Comparison of ENCODE assay signal across 10 cellular contexts in genomic region chr10:89283174-89283987, GRCh38. TPM values are rescaled to one million over a fixed set of nuclear protein-coding genes. Genes with fewer than 3 reads are reported as not detected.
DNase-seq lines count a peak whose midpoint lies in the region; ATAC-seq, FAIRE-seq and TF ChIP-seq lines count a peak whose summit lies in the region.
"Had no signal": no experiment of that assay in that cellular context is flagged by ENCODE, and none has a peak within 500 bp of the region (broad histone marks: within the 10 kb centered on the region; RNA-seq: fewer than 3 reads in every experiment).

No MANE protein-coding gene starts in this region.

- H3K56ac ChIP-seq in IMR-90 (ENCODE audit: extremely low read depth, insufficient read depth, low read length): peak overlapping the region; percentile 80

- intact Hi-C loops in IMR-90 (cut with micrococcal nuclease): loop anchor here (5.0 kb wide), 1 partner anchor 69 kb away; no protein-coding TSS in a partner anchor
- intact Hi-C loops in GM12878 (cut with micrococcal nuclease; ENCODE audit: unreplicated experiment): no loop called here

- H3K4me2 ChIP-seq in IMR-90 (ENCODE audit: low read depth, low read length) (peak overlapping the region; percentile 76), GM12878 (ENCODE audit: control insufficient read depth, insufficient read depth) (no peak overlapping the region)

- TF ChIP-seq POLR2A in IMR-90 (IDR thresholded peaks at IDR 0.05; ENCODE audit: low read depth, low read length) (no peak), GM12878 (IDR thresholded peaks at IDR 0.05; ENCODE audit: low read depth, low read length) (no peak)

- no peaks in the 10 kb centered on the region for H3K36me3 Mint-ChIP-seq in activated naive CD4-positive, alpha-beta T cell treated with anti-CD3 and anti-CD28 coated beads, Interleukin-2, amount 10 ng/mL, durations not matched to agents 7 days and 5 days

- no peak for FAIRE-seq in GM12878 (lab: Jason Lieb, UNC)

- no peak for TF ChIP-seq CTCF in IMR-90 (conservative IDR thresholded peaks at IDR 0.05; ENCODE audit: low read depth, low read length)
- no peak for TF ChIP-seq CTCF in GM12878 (IDR thresholded peaks at IDR 0.05 in 2 of 3, conservative IDR thresholded peaks at IDR 0.05 in 1 of 3; ENCODE audit: control insufficient read depth in 2 of 3, extremely low read depth in 1 of 3, insufficient read depth in 1 of 3, low read depth in 3 of 3, low read length in 3 of 3)

- peak overlapping the region; percentile 92 for H3K18ac ChIP-seq in IMR-90 (ENCODE audit: low read depth, low read length)

- peak overlapping the region; percentile 89 for H2BK120ac ChIP-seq in IMR-90 (ENCODE audit: low read depth, low read length)

- H3K27me3 Mint-ChIP-seq in activated naive CD4-positive, alpha-beta T cell treated with anti-CD3 and anti-CD28 coated beads, Interleukin-2, amount 10 ng/mL, durations not matched to agents 7 days and 5 days: peaks cover 24% of the 10 kb centered on the region

- H3K9ac ChIP-seq in IMR-90 (ENCODE audit: low read depth, low read length): peak overlapping the region; percentile 39; the same call in 1 of the 2 replicates
- no peak overlapping the region for H3K9ac ChIP-seq in GM12878 (ENCODE audit: control insufficient read depth, insufficient read depth, low read length)
- peak overlapping the region in 3 of 5 donors; percentile 27 to 48 (median 33) for H3K9ac ChIP-seq in subcutaneous abdominal adipose tissue (ENCODE audit: low read length in 5 of 5)

- RAD21 ChIA-PET in GM12878 (lab: Charles Lee; ENCODE audit: unreplicated experiment): interaction anchor here (0.6 to 1.2 kb wide), 2 partner anchors 13 to 86 kb away, joined by 3 to 5 read pairs; no protein-coding TSS in a partner anchor

- peak overlapping the region; percentile 54 to 92 for H4K8ac ChIP-seq in IMR-90 (ENCODE audit: low read depth in 2 of 2, low read length in 2 of 2)

- H3K23ac ChIP-seq in IMR-90 (ENCODE audit: low read depth, low read length): peak overlapping the region; percentile 79

- no peaks in the 10 kb centered on the region for H3K9me3 ChIP-seq in IMR-90 (ENCODE audit: control insufficient read depth, insufficient read depth, low read length)
- H3K9me3 ChIP-seq in GM12878 (replicated peaks; ENCODE audit: control insufficient read depth, insufficient read depth, low read length): no peaks in the 10 kb centered on the region; the same call in 2 of the 3 replicates
- H3K9me3 ChIP-seq in subcutaneous abdominal adipose tissue (ENCODE audit: control insufficient read depth in 5 of 5, low read length in 5 of 5): no peaks in the 10 kb centered on the region

- peak overlapping the region; percentile 77 for H3K14ac ChIP-seq in IMR-90 (replicated peaks; ENCODE audit: low read depth, low read length)

- H3K4me3 ChIP-seq in IMR-90 (ENCODE audit: insufficient read depth, low read depth, low read length) (peak overlapping the region; percentile 0; the same call in 1 of the 2 replicates), GM12878 (no peak overlapping the region), subcutaneous abdominal adipose tissue (ENCODE audit: low read depth in 1 of 5, low read length in 5 of 5) (peak overlapping the region; percentile 23 to 48 (median 30))

- H3K9me3 Mint-ChIP-seq in activated naive CD4-positive, alpha-beta T cell treated with anti-CD3 and anti-CD28 coated beads, Interleukin-2, amount 10 ng/mL, durations not matched to agents 7 days and 5 days: no peaks in the 10 kb centered on the region
- H3K9me3 Mint-ChIP-seq: activated T-helper 1 cell treated with anti-CD3 and anti-CD28 coated beads, Interleukin-12 subunit alpha, Interleukin-12 subunit beta, Interleukin-2, Interleukin-4 antibody, amounts not matched to agents 30 ng/mL and 10 ng/mL and 1 ng/mL, durations not matched to agents 14 hours and 24 hours and 36 hours had no signal

- TF ChIP-seq RAD21 in IMR-90 (IDR thresholded peaks at IDR 0.05; ENCODE audit: low read length) (no peak), GM12878 (IDR thresholded peaks at IDR 0.05; ENCODE audit: insufficient read depth, low read depth, low read length) (no peak)

- BruUV-seq in IMR-90 (replicated peaks; lab: Mats Ljungman, UMichigan): no TSS peak
- no TSS peak for BruUV-seq in GM12878 (replicated peaks; lab: Mats Ljungman, UMichigan)

- H2AK5ac ChIP-seq in IMR-90 (ENCODE audit: low read depth, low read length): peak overlapping the region; percentile 72; the same call in 1 of the 2 replicates

- WGBS in IMR-90 (ENCODE audit: extremely low coverage in 2 of 2, insufficient read length in 1 of 2), 2 experiments: no CpG with 5 or more reads among the region's 6 CpGs
- 61% methylated on average over 6 of the region's 6 CpGs for WGBS in GM12878 (ENCODE audit: insufficient coverage, insufficient replicate concordance, low lambda C conversion rate, missing lambda C conversion rate)

- no peak for TF ChIP-seq EP300 in GM12878 (IDR thresholded peaks at IDR 0.05; ENCODE audit: borderline replicate concordance in 1 of 2, control insufficient read depth in 1 of 2, low read depth in 2 of 2, low read length in 2 of 2)

- H3K4me3 Mint-ChIP-seq in activated naive CD4-positive, alpha-beta T cell treated with anti-CD3 and anti-CD28 coated beads, Interleukin-2, amount 10 ng/mL, durations not matched to agents 7 days and 5 days: no peak overlapping the region
- H3K4me3 Mint-ChIP-seq: activated T-helper 1 cell treated with anti-CD3 and anti-CD28 coated beads, Interleukin-12 subunit alpha, Interleukin-12 subunit beta, Interleukin-2, Interleukin-4 antibody, amounts not matched to agents 30 ng/mL and 10 ng/mL and 1 ng/mL, durations not matched to agents 14 hours and 24 hours and 36 hours had no signal

- H3K36me3 ChIP-seq in IMR-90 (ENCODE audit: control insufficient read depth, insufficient read depth, low read length) (no peaks in the 10 kb centered on the region), GM12878 (ENCODE audit: control insufficient read depth in 2 of 2, insufficient read depth in 2 of 2, low read length in 1 of 2) (no peaks in the 10 kb centered on the region), subcutaneous abdominal adipose tissue (ENCODE audit: control insufficient read depth in 5 of 5, insufficient read depth in 5 of 5, low read length in 5 of 5) (no peaks in the 10 kb centered on the region)

- ATAC-seq in IMR-90 (ENCODE audit: low read depth): peak; percentile 57
- 0 out of 3 replicates have a peak, but pooled peaks have one; percentile 23 for ATAC-seq in GM12878
- ATAC-seq in GM18909 (IDR thresholded peaks at IDR 0.05; ENCODE audit: poor library complexity, unreplicated experiment): no peak
- ATAC-seq in GM19455 (IDR thresholded peaks at IDR 0.05; ENCODE audit: unreplicated experiment): no peak

- peak overlapping the region; percentile 88 for H4K91ac ChIP-seq in IMR-90 (ENCODE audit: insufficient read depth, low read depth, low read length)

- SMC1A ChIA-PET in GM12878 (lab: Charles Lee; ENCODE audit: uncharacterized antibody, unreplicated experiment): interaction anchor here (1.4 kb wide), 2 partner anchors 8 to 85 kb away, joined by 3 to 4 read pairs; no protein-coding TSS in a partner anchor

- H2BK20ac ChIP-seq in IMR-90 (ENCODE audit: low read depth, low read length): peak overlapping the region; percentile 69

- CTCF ChIA-PET in IMR-90 (lab: Yijun Ruan, JAX): interaction anchor here (0.9 kb wide), 1 partner anchor 18 kb away, joined by 4 read pairs; the partner anchor contains the start of gene IFIT2
- CTCF ChIA-PET in GM12878 (lab: Yijun Ruan, JAX): interaction anchor here (2.4 kb wide), 1 partner anchor 85 kb away, joined by 10 read pairs; no protein-coding TSS in a partner anchor
- CTCF ChIA-PET in activated naive CD4-positive, alpha-beta T cell treated with anti-CD3 and anti-CD28 coated beads, Interleukin-2, amount 10 ng/mL, durations not matched to agents 7 days and 5 days (lab: Charles Lee): interaction anchor here (0.8 kb wide), 1 partner anchor 86 kb away, joined by 3 read pairs; no protein-coding TSS in a partner anchor

- H3K9me1 ChIP-seq in IMR-90 (ENCODE audit: insufficient read depth, low read length): no peaks in the 10 kb centered on the region

- peak overlapping the region; percentile 45 for H2AK9ac ChIP-seq in IMR-90 (replicated peaks; ENCODE audit: low read depth, low read length, poor library complexity)

- no peaks in the 10 kb centered on the region for H3K79me2 ChIP-seq in GM12878 (ENCODE audit: control insufficient read depth, insufficient read depth, low read length)

- in situ Hi-C loops in IMR-90 (cut with MboI; ENCODE audit: low sequenced_read_pairs): no loop called here
- in situ Hi-C loops in GM12878 (cut with MboI): no loop called here

- H3K27ac ChIP-seq in IMR-90 (ENCODE audit: insufficient read depth, low read length): peak overlapping the region; percentile 85
- H3K27ac ChIP-seq in GM12878 (ENCODE audit: control insufficient read depth, insufficient read depth): no peak overlapping the region
- H3K27ac ChIP-seq in layer of hippocampus (ENCODE audit: low read depth, low read length): peak overlapping the region; percentile 80
- peak overlapping the region; percentile 68 for H3K27ac ChIP-seq in subcutaneous abdominal adipose tissue (ENCODE audit: low read depth, low read length)

- DNase-seq in IMR-90 (peak; percentile 64), GM12878 (ENCODE audit: low read depth, low spot score) (no peak), SW480 (ENCODE audit: low spot score) (no peak)
- no peak for DNase-seq in activated naive CD4-positive, alpha-beta T cell treated with anti-CD3 and anti-CD28 coated beads, Interleukin-2, amount 10 ng/mL, durations not matched to agents 7 days and 5 days
- DNase-seq: NCI-H1048 had no signal

- no peak overlapping the region for H3K27ac Mint-ChIP-seq in activated naive CD4-positive, alpha-beta T cell treated with anti-CD3 and anti-CD28 coated beads, Interleukin-2, amount 10 ng/mL, durations not matched to agents 7 days and 5 days
- H3K27ac Mint-ChIP-seq: activated T-helper 1 cell treated with anti-CD3 and anti-CD28 coated beads, Interleukin-12 subunit alpha, Interleukin-12 subunit beta, Interleukin-2, Interleukin-4 antibody, amounts not matched to agents 30 ng/mL and 10 ng/mL and 1 ng/mL, durations not matched to agents 14 hours and 24 hours and 36 hours had no signal

- H3K79me1 ChIP-seq in IMR-90 (ENCODE audit: low read depth in 1 of 2, low read length in 2 of 2): no peaks in the 10 kb centered on the region

- POLR2A ChIA-PET in IMR-90 (lab: Charles Lee; ENCODE audit: unreplicated experiment) (interaction anchor here (0.5 kb wide), 1 partner anchor 15 kb away, joined by 4 read pairs; no protein-coding TSS in a partner anchor), GM12878 (lab: Charles Lee) (no interaction called here)

- dilution Hi-C loops in IMR-90 (cut with HindIII; ENCODE audit: low sequenced_read_pairs, unreplicated experiment): no loop called here

- no peaks in the 10 kb centered on the region for H4K20me1 ChIP-seq in IMR-90 (ENCODE audit: insufficient read depth, low read length)
- H4K20me1 ChIP-seq in GM12878 (ENCODE audit: control insufficient read depth, insufficient read depth): no peaks in the 10 kb centered on the region

- H2AFZ ChIP-seq in IMR-90 (replicated peaks; ENCODE audit: low read length, poor library complexity): peak overlapping the region; percentile 70
- no peak overlapping the region for H2AFZ ChIP-seq in GM12878 (ENCODE audit: control insufficient read depth, low read depth, low read length)

- H3K4ac ChIP-seq in IMR-90 (ENCODE audit: low read depth, low read length): peak overlapping the region; percentile 81

- peak overlapping the region; percentile 69; the same call in 2 of the 3 replicates for H2BK15ac ChIP-seq in IMR-90 (ENCODE audit: low read depth, low read length)

- H3K4me1 ChIP-seq in IMR-90 (ENCODE audit: control insufficient read depth, insufficient read depth, low read length): peaks cover 25% of the 10 kb centered on the region
- H3K4me1 ChIP-seq in GM12878 (ENCODE audit: control insufficient read depth, insufficient read depth, low read length): no peaks in the 10 kb centered on the region
- H3K4me1 ChIP-seq in subcutaneous abdominal adipose tissue (ENCODE audit: control insufficient read depth in 5 of 5, insufficient read depth in 5 of 5, low read length in 5 of 5): peaks cover 3 to 32% (median 29%) of the 10 kb centered on the region in 5 donors

- no peaks in the 10 kb centered on the region for H3K27me3 ChIP-seq in IMR-90 (ENCODE audit: control insufficient read depth, insufficient read depth, low read length)
- H3K27me3 ChIP-seq in GM12878 (replicated peaks in 1 of 2; ENCODE audit: control insufficient read depth in 2 of 2, insufficient read depth in 2 of 2, low read length in 1 of 2): no peaks in the 10 kb centered on the region
- no peaks in the 10 kb centered on the region for H3K27me3 ChIP-seq in layer of hippocampus (ENCODE audit: control insufficient read depth, insufficient read depth, low read length)
- H3K27me3 ChIP-seq in subcutaneous abdominal adipose tissue (ENCODE audit: control insufficient read depth in 5 of 5, insufficient read depth in 4 of 5, low read length in 5 of 5): no peaks in the 10 kb centered on the region

- H4K5ac ChIP-seq in IMR-90 (ENCODE audit: low read depth, low read length): peak overlapping the region; percentile 80

- H2BK5ac ChIP-seq in IMR-90 (ENCODE audit: low read depth, low read length, poor library complexity, severe bottlenecking): peak overlapping the region; percentile 82

- H3K4me1 Mint-ChIP-seq in activated naive CD4-positive, alpha-beta T cell treated with anti-CD3 and anti-CD28 coated beads, Interleukin-2, amount 10 ng/mL, durations not matched to agents 7 days and 5 days: no peaks in the 10 kb centered on the region

RNA-seq across cellular contexts. Expression of gene IFIT2, which starts 18.5 kb away (rescaled TPM):
- 1.9 and 2.2 TPM in 2 replicates for total RNA-seq in IMR-90 (2012; rRNA removed)
- 0.67 and 1.1 TPM in 2 replicates for polyA plus RNA-seq in IMR-90 (2012; rRNA removed)
- polyA plus RNA-seq in IMR-90 (2012; cell fraction: cytosol; rRNA removed): 0.21 TPM in 2 replicates
- 0.05 and 0.63 TPM in 2 replicates for polyA plus RNA-seq in IMR-90 (2012; cell fraction: nucleus; rRNA removed; ENCODE audit: low replicate concordance)
- 7.9 and 8.2 TPM in 2 replicates for total RNA-seq in GM12878 (2013; cell fraction: nucleolus; rRNA removed)
- total RNA-seq in GM12878 (2014; rRNA removed): 5.2 and 6.8 TPM in 2 replicates
- 10.7 and 13.4 TPM in 2 replicates for total RNA-seq in GM12878 (2014; rRNA removed; fragmentation: Illumina TruSeq; extraction: Trizol)
- 7.1 and 9.0 TPM in 2 replicates for total RNA-seq in GM12878 (2021)
- polyA plus RNA-seq in GM12878 (2011; ENCODE audit: low read depth): 6.5 TPM
- polyA plus RNA-seq in GM12878 (2011; rRNA removed): 9.4 and 15.7 TPM in 2 replicates
- polyA plus RNA-seq in GM12878 (2011; cell fraction: cytosol; rRNA removed): 3.3 and 3.7 TPM in 2 replicates
- 3.8 and 4.6 TPM in 2 replicates for polyA plus RNA-seq in GM12878 (2011; cell fraction: nucleus; rRNA removed)
- polyA plus RNA-seq in GM12878 (2012): 6.9 and 13.1 TPM in 2 replicates
- 9.6 and 15.0 TPM in 2 replicates for polyA plus RNA-seq in GM12878 (2014; fragmentation: Illumina TruSeq; extraction: Trizol)
- polyA plus RNA-seq in GM12878 (2014; fragmentation: Nextera tagmentation; extraction: Ambion mirVana): 10 to 100 TPM; 11.8 to 14.8 TPM
- polyA plus RNA-seq in GM12878 (2014; rRNA removed): 5.0 and 8.1 TPM in 2 replicates
- polyA plus RNA-seq in GM12878 (2016; fragmentation: Nextera tagmentation; extraction: Ambion mirVana): 1 to 10 TPM; 9.8 to 9.9 TPM
- polyA minus RNA-seq in GM12878 (2011; rRNA and poly(A)+ RNA removed): 5.8 and 7.8 TPM in 2 replicates
- polyA minus RNA-seq in GM12878 (2011; cell fraction: cytosol; rRNA and poly(A)+ RNA removed): 1.9 and 2.1 TPM in 2 replicates
- polyA minus RNA-seq in GM12878 (2011; cell fraction: nucleus; rRNA and poly(A)+ RNA removed): 4.7 and 5.1 TPM in 2 replicates

RNA-seq across cellular contexts. Expression of gene LIPA, which starts 31.8 kb away (rescaled TPM):
- total RNA-seq in IMR-90 (2012; rRNA removed) (31.9 and 32.5 TPM in 2 replicates), GM12878 (2014; rRNA removed) (33.0 and 44.9 TPM in 2 replicates), GM12878 (2014; rRNA removed; fragmentation: Illumina TruSeq; extraction: Trizol) (34.0 and 36.1 TPM in 2 replicates), GM12878 (2021) (32.3 and 33.8 TPM in 2 replicates)
- polyA plus RNA-seq in IMR-90 (2012; rRNA removed) (16.7 and 23.1 TPM in 2 replicates), GM12878 (2011; rRNA removed) (43.0 and 59.4 TPM in 2 replicates), GM12878 (2014; fragmentation: Illumina TruSeq; extraction: Trizol) (46.5 and 64.2 TPM in 2 replicates), GM12878 (2014; fragmentation: Nextera tagmentation; extraction: Ambion mirVana) (10 to 100 TPM; 36.0 to 45.2 TPM), GM12878 (2014; rRNA removed) (25.7 and 31.1 TPM in 2 replicates), GM12878 (2016; fragmentation: Nextera tagmentation; extraction: Ambion mirVana) (10 to 100 TPM; 44.1 to 50.3 TPM)
- 4.7 and 8.1 TPM in 2 replicates for polyA plus RNA-seq in IMR-90 (2012; cell fraction: cytosol; rRNA removed)
- 1.4 and 12.3 TPM in 2 replicates for polyA plus RNA-seq in IMR-90 (2012; cell fraction: nucleus; rRNA removed; ENCODE audit: low replicate concordance)
- total RNA-seq in GM12878 (2013; cell fraction: nucleolus; rRNA removed): 17.4 and 21.2 TPM in 2 replicates
- polyA plus RNA-seq in GM12878 (2011; ENCODE audit: low read depth): 23.6 TPM
- polyA plus RNA-seq in GM12878 (2011; cell fraction: cytosol; rRNA removed): 16.0 and 19.6 TPM in 2 replicates
- polyA plus RNA-seq in GM12878 (2011; cell fraction: nucleus; rRNA removed): 9.3 and 14.8 TPM in 2 replicates
- polyA plus RNA-seq in GM12878 (2012): 21.3 and 29.5 TPM in 2 replicates
- polyA minus RNA-seq in GM12878 (2011; rRNA and poly(A)+ RNA removed): 28.2 and 37.3 TPM in 2 replicates
- 7.7 and 9.6 TPM in 2 replicates for polyA minus RNA-seq in GM12878 (2011; cell fraction: cytosol; rRNA and poly(A)+ RNA removed)
- polyA minus RNA-seq in GM12878 (2011; cell fraction: nucleus; rRNA and poly(A)+ RNA removed): 3.4 and 5.4 TPM in 2 replicates

RNA-seq across cellular contexts. Expression of gene IFIT3, which starts 44.4 kb away (rescaled TPM):
- total RNA-seq in IMR-90 (2012; rRNA removed): 7.3 and 7.8 TPM in 2 replicates
- polyA plus RNA-seq in IMR-90 (2012; rRNA removed): 2.8 and 3.5 TPM in 2 replicates
- polyA plus RNA-seq in IMR-90 (2012; cell fraction: cytosol; rRNA removed): 0.93 and 1.2 TPM in 2 replicates
- 0.14 and 0.79 TPM in 2 replicates for polyA plus RNA-seq in IMR-90 (2012; cell fraction: nucleus; rRNA removed; ENCODE audit: low replicate concordance)
- 40.3 and 42.2 TPM in 2 replicates for total RNA-seq in GM12878 (2013; cell fraction: nucleolus; rRNA removed)
- total RNA-seq in GM12878 (2014; rRNA removed): 39.1 and 55.0 TPM in 2 replicates
- total RNA-seq in GM12878 (2014; rRNA removed; fragmentation: Illumina TruSeq; extraction: Trizol): 67.3 and 79.1 TPM in 2 replicates
- 38.9 and 44.4 TPM in 2 replicates for total RNA-seq in GM12878 (2021)
- polyA plus RNA-seq in GM12878 (2011; ENCODE audit: low read depth): 48.9 TPM
- polyA plus RNA-seq in GM12878 (2011; rRNA removed): 30.8 and 39.2 TPM in 2 replicates
- 14.8 and 16.3 TPM in 2 replicates for polyA plus RNA-seq in GM12878 (2011; cell fraction: cytosol; rRNA removed)
- polyA plus RNA-seq in GM12878 (2011; cell fraction: nucleus; rRNA removed): 5.0 and 7.4 TPM in 2 replicates
- polyA plus RNA-seq in GM12878 (2012): 50.2 and 51.6 TPM in 2 replicates
- polyA plus RNA-seq in GM12878 (2014; fragmentation: Illumina TruSeq; extraction: Trizol): 70.2 and 91.4 TPM in 2 replicates
- polyA plus RNA-seq in GM12878 (2014; fragmentation: Nextera tagmentation; extraction: Ambion mirVana): 10 to 100 TPM; 27.0 to 50.4 TPM
- polyA plus RNA-seq in GM12878 (2014; rRNA removed): 35.8 and 52.1 TPM in 2 replicates
- polyA plus RNA-seq in GM12878 (2016; fragmentation: Nextera tagmentation; extraction: Ambion mirVana): 10 to 100 TPM; 51.7 to 53.0 TPM
- polyA minus RNA-seq in GM12878 (2011; rRNA and poly(A)+ RNA removed): 11.8 and 18.6 TPM in 2 replicates
- 8.5 and 9.2 TPM in 2 replicates for polyA minus RNA-seq in GM12878 (2011; cell fraction: cytosol; rRNA and poly(A)+ RNA removed)
- 4.0 and 6.0 TPM in 2 replicates for polyA minus RNA-seq in GM12878 (2011; cell fraction: nucleus; rRNA and poly(A)+ RNA removed)

Comparison
In these comparisons a context has a peak if more than half of its experiments do, and no peak if none do; other contexts are left out.
1. ATAC-seq: peak in IMR-90 (single experiment) and GM12878 (single experiment); none in GM18909 (single experiment) and GM19455 (single experiment).